ENCODE assay signal across 7 cellular contexts in the genomic region with DNA sequence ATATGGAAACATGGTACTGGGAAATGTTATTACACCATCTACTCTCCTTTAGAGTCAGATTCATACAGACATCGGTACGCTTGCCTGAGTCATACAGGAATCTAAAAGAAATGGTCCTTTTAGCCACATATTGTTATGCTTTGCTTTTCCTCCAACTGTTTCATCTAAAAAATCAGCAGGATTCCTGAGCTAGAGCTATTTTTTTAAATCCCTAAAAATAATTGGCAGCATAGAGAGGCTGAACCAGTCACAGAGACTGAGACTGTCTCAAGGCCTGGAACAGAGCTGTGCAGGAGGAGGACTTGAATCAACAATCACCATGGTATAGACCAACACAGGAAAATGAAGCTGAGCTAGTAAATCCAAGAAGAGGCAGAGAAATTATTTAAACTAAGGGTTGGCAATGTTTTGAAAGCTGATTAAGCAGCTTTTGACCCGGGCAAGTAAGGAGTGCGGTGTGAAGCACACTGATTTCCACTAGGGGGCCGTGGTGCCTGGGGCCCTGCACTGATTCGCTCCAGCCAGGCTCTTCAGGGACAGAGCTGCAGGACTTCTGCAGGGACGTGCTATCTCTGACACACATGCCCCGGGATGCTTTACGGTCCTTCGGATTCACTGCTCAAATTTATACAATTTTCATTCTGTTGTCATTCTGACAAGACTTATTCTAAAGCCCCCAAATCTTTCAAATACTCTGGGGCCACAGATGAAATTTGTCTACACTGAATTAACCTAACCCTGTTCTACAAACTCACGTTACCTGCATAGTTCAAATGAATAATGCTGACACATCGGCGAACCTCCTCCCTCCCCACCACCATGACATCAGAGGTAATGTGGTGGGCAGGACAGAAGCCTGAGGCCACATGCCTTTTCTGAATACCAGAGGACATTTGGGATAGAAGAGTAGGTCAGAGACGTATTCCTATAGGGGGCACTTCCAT.
DNase-seq lines count a peak whose midpoint lies in the region; ATAC-seq and TF ChIP-seq lines count a peak whose summit lies in the region.

No MANE protein-coding gene starts in this region.

- peak; percentile 93 for TF ChIP-seq CTCF in GM12865 (IDR thresholded peaks at IDR 0.05; ENCODE audit: insufficient read depth, low read depth, low read length, missing control alignments)

- DNase-seq in GM12865 (ENCODE audit: low read depth): peak; percentile 56
- peak in 43 of 76 experiments; percentile 2 to 54 (median 22) for DNase-seq in HUDEP-2 (lab: John Stamatoyannopoulos, UW; ENCODE audit: unreplicated experiment in 76 of 76)
- DNase-seq in SHP77 treated with DMSO at 0.1 percent for 48 hours (lab: John Stamatoyannopoulos, UW): peak; percentile 87
- peak; percentile 75 for DNase-seq in astrocyte of the hippocampus (ENCODE audit: low read depth, low spot score)
- DNase-seq in iPS-NIHi11 (ENCODE audit: low spot score): peak; percentile 82
- DNase-seq in stimulated activated CD4-positive, alpha-beta T cell treated with anti-CD3 and anti-CD28 coated beads, Interleukin-15, amount 100 ng/mL, for 24 hours: peak; percentile 64

- ATAC-seq in GM21717 (IDR thresholded peaks at IDR 0.05; ENCODE audit: unreplicated experiment): peak; percentile 86

- no peak overlapping the region for H3K4me3 ChIP-seq in GM12865 (ENCODE audit: low read depth, low read length)

Comparison
In these comparisons a context has a peak if more than half of its experiments do, and no peak if none do; other contexts are left out.
1. DNase-seq: peak in every context shown above with its lines; median percentile 87 in SHP77 treated with DMSO at 0.1 percent for 48 hours; 82 in iPS-NIHi11; 75 in astrocyte of the hippocampus; 64 in stimulated activated CD4-positive, alpha-beta T cell treated with anti-CD3 and anti-CD28 coated beads, Interleukin-15, amount 100 ng/mL, for 24 hours; 56 in GM12865; 22 in HUDEP-2.